8 cellular contexts compared by ENCODE assay signal in the genomic region with DNA sequence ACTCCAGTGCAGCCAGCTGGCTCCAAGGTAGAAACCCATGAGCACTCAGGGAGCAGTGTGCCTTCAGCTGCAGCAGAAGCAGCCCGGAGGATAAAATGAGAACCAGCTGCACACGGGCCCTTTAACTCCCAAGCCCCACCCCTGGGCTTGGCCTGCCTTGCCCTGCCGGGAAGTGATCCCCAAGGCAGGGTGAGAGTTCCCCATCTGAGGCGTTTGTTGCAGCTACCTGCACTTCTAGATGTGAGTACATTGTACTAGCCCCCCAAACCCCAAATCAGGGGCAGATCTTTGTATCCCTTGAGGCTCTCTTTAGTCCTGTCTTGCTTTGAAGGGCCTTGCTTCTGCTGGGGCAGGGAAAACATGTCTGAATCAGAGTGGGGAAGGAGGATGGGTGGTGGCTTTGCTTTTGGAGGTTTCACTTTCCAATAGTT. TPM values are rescaled to one million over a fixed set of nuclear protein-coding genes. Genes with fewer than 3 reads are reported as not detected.
A peak's percentile ranks its signal among the peaks of the same experiment; 100 is the strongest.
DNase-seq lines count a peak whose midpoint lies in the region; ATAC-seq, FAIRE-seq and TF ChIP-seq lines count a peak whose summit lies in the region.

A gene (plus strand): TSS at position 192 of the 431 bp plus-strand sequence. CDS start 10,088 bp downstream, outside the sequence.

- ATAC-seq in HG02884 (IDR thresholded peaks at IDR 0.05; ENCODE audit: unreplicated experiment) (no peak), HG03378 (IDR thresholded peaks at IDR 0.05; ENCODE audit: unreplicated experiment) (no peak)

- peak; percentile 78 for FAIRE-seq in GM12892 (lab: Jason Lieb, UNC)

- H3K27me3 Mint-ChIP-seq in activated T-helper 2 cell treated with anti-CD3 and anti-CD28 coated beads, Interferon-gamma antibody, Interleukin-2, Interleukin-4, amounts not matched to agents 10 μg/mL and 5 μg/mL and 100 μg/mL, durations not matched to agents 14 hours and 24 hours and 36 hours (ENCODE audit: low read depth): no peaks in the 10 kb centered on the region

- H3K36me3 ChIP-seq in neutrophil: no peaks in the 10 kb centered on the region

- H3K9me3 ChIP-seq in neutrophil: no peaks in the 10 kb centered on the region

- H3K27me3 ChIP-seq in neutrophil: no peaks in the 10 kb centered on the region

- peak within 1 kb of the TSS; percentile 84 to 99 for H3K4me3 ChIP-seq in neutrophil (ENCODE audit: low read depth in 1 of 2, low read length in 1 of 2)

- DNase-seq in GM12892 (ENCODE audit: insufficient read length) (peak; percentile 73), NOMO-1 (lab: John Stamatoyannopoulos, UW; ENCODE audit: unreplicated experiment in 2 of 2) (peak; percentile 68 to 71), fibroblast of the conjunctiva (ENCODE audit: low read depth) (peak; percentile 55)
- DNase-seq in activated T-helper 2 cell treated with anti-CD3 and anti-CD28 coated beads, Interferon-gamma antibody, Interleukin-2, Interleukin-4, amounts not matched to agents 10 μg/mL and 5 μg/mL and 100 μg/mL, durations not matched to agents 14 hours and 24 hours and 36 hours (ENCODE audit: low spot score): peak; percentile 52

- peaks cover 42% of the 10 kb centered on the region for H3K4me1 Mint-ChIP-seq in activated T-helper 2 cell treated with anti-CD3 and anti-CD28 coated beads, Interferon-gamma antibody, Interleukin-2, Interleukin-4, amounts not matched to agents 10 μg/mL and 5 μg/mL and 100 μg/mL, durations not matched to agents 14 hours and 24 hours and 36 hours (ENCODE audit: low read depth)

- intact Hi-C loops in activated T-helper 2 cell treated with anti-CD3 and anti-CD28 coated beads, Interferon-gamma antibody, Interleukin-2, Interleukin-4, amounts not matched to agents 10 μg/mL and 5 μg/mL and 100 μg/mL, durations not matched to agents 14 hours and 24 hours and 36 hours (cut with micrococcal nuclease): loop anchor here (1.0 kb wide), 1 partner anchor 12 kb away; no protein-coding TSS in a partner anchor

- H3K27ac ChIP-seq in 22Rv1: peak within 1 kb of the TSS; percentile 100
- H3K27ac ChIP-seq in neutrophil: peak within 1 kb of the TSS; percentile 89

- H3K27ac Mint-ChIP-seq in activated T-helper 2 cell treated with anti-CD3 and anti-CD28 coated beads, Interferon-gamma antibody, Interleukin-2, Interleukin-4, amounts not matched to agents 10 μg/mL and 5 μg/mL and 100 μg/mL, durations not matched to agents 14 hours and 24 hours and 36 hours: peak within 1 kb of the TSS; percentile 90

- peaks cover 73 to 89% of the 10 kb centered on the region in 2 experiments for H3K4me1 ChIP-seq in neutrophil (ENCODE audit: control insufficient read depth in 1 of 2, insufficient read depth in 1 of 2, low read depth in 1 of 2, low read length in 1 of 2)

- H3K36me3 Mint-ChIP-seq in activated T-helper 2 cell treated with anti-CD3 and anti-CD28 coated beads, Interferon-gamma antibody, Interleukin-2, Interleukin-4, amounts not matched to agents 10 μg/mL and 5 μg/mL and 100 μg/mL, durations not matched to agents 14 hours and 24 hours and 36 hours (ENCODE audit: low read depth): peaks cover 54% of the 10 kb centered on the region

- no peak for TF ChIP-seq CTCF in 22Rv1 (IDR thresholded peaks at IDR 0.05)
- TF ChIP-seq CTCF in neutrophil (IDR thresholded peaks at IDR 0.05): peak; percentile 19

- peak within 1 kb of the TSS; percentile 97 for H3K4me3 Mint-ChIP-seq in activated T-helper 2 cell treated with anti-CD3 and anti-CD28 coated beads, Interferon-gamma antibody, Interleukin-2, Interleukin-4, amounts not matched to agents 10 μg/mL and 5 μg/mL and 100 μg/mL, durations not matched to agents 14 hours and 24 hours and 36 hours (ENCODE audit: low read depth)

- H3K9me3 Mint-ChIP-seq in activated T-helper 2 cell treated with anti-CD3 and anti-CD28 coated beads, Interferon-gamma antibody, Interleukin-2, Interleukin-4, amounts not matched to agents 10 μg/mL and 5 μg/mL and 100 μg/mL, durations not matched to agents 14 hours and 24 hours and 36 hours: no peaks in the 10 kb centered on the region

- TF ChIP-seq POLR2A in GM12892 (IDR thresholded peaks at IDR 0.05; ENCODE audit: low read depth, low read length): peak; percentile 53; the same call in 1 of the 2 replicates

RNA-seq across cellular contexts. Expression of the gene that starts here (rescaled TPM):
- 53.0 TPM for polyA plus RNA-seq in GM12892 (2012; ENCODE audit: missing spikeins)
- total RNA-seq in activated T-helper 2 cell treated with anti-CD3 and anti-CD28 coated beads, Interferon-gamma antibody, Interleukin-2, Interleukin-4, amounts not matched to agents 10 μg/mL and 5 μg/mL and 100 μg/mL, durations not matched to agents 14 hours and 24 hours and 36 hours: 130 and 135 TPM in 2 replicates
